ENCODE assay signal across 1 cellular context in genomic region chr16:1676661-1677060, GRCh38.
TF ChIP-seq lines count a peak whose summit lies in the region.

No MANE protein-coding gene starts in this region.

TF ChIP-seq in WTC11, 78 proteins besides CTCF, POLR2A, EP300 and RAD21 (continued from another document):
- TF ChIP-seq FOXP4 (CRISPR knock-in tag; IDR thresholded peaks at IDR 0.05) = no peak
- TF ChIP-seq SMAD4 (CRISPR knock-in tag; IDR thresholded peaks at IDR 0.05) = no peak
- no peak for TF ChIP-seq MYBL2 (CRISPR knock-in tag; IDR thresholded peaks at IDR 0.05)
- TF ChIP-seq AFF4 (CRISPR knock-in tag; IDR thresholded peaks at IDR 0.05; ENCODE audit: borderline replicate concordance) = no peak
- no peak for TF ChIP-seq RELA (CRISPR knock-in tag; IDR thresholded peaks at IDR 0.05; ENCODE audit: borderline replicate concordance)
- TF ChIP-seq NR3C1 (CRISPR knock-in tag; conservative IDR thresholded peaks at IDR 0.05; ENCODE audit: low read depth) = no peak
- no peak for TF ChIP-seq CREB1 (CRISPR knock-in tag; IDR thresholded peaks at IDR 0.05)
- TF ChIP-seq FOXJ3 (CRISPR knock-in tag; IDR thresholded peaks at IDR 0.05; ENCODE audit: borderline replicate concordance) = no peak
- no peak for TF ChIP-seq MXD4 (CRISPR knock-in tag; IDR thresholded peaks at IDR 0.05; ENCODE audit: borderline replicate concordance)
- no peak for TF ChIP-seq ZNF121 (CRISPR knock-in tag; IDR thresholded peaks at IDR 0.05)
- TF ChIP-seq SMAD3 (CRISPR knock-in tag; IDR thresholded peaks at IDR 0.05; ENCODE audit: borderline replicate concordance) = no peak
- TF ChIP-seq CREM (CRISPR knock-in tag; IDR thresholded peaks at IDR 0.05) = no peak
- TF ChIP-seq FOXP1 (CRISPR knock-in tag; IDR thresholded peaks at IDR 0.05; ENCODE audit: borderline replicate concordance) = no peak
- no peak for TF ChIP-seq ATF3 (CRISPR knock-in tag; conservative IDR thresholded peaks at IDR 0.05)
- TF ChIP-seq PREB (CRISPR knock-in tag; IDR thresholded peaks at IDR 0.05; ENCODE audit: borderline replicate concordance) = no peak
- TF ChIP-seq CBFB (CRISPR knock-in tag; IDR thresholded peaks at IDR 0.05; ENCODE audit: low read depth) = no peak
- TF ChIP-seq MLX (CRISPR knock-in tag; IDR thresholded peaks at IDR 0.05) = no peak
- no peak for TF ChIP-seq ZNF512 (CRISPR knock-in tag; IDR thresholded peaks at IDR 0.05; ENCODE audit: borderline replicate concordance)
- TF ChIP-seq ERG (CRISPR knock-in tag; IDR thresholded peaks at IDR 0.05) = no peak
